ENCODE assay signal across 9 cellular contexts in the genomic region with DNA sequence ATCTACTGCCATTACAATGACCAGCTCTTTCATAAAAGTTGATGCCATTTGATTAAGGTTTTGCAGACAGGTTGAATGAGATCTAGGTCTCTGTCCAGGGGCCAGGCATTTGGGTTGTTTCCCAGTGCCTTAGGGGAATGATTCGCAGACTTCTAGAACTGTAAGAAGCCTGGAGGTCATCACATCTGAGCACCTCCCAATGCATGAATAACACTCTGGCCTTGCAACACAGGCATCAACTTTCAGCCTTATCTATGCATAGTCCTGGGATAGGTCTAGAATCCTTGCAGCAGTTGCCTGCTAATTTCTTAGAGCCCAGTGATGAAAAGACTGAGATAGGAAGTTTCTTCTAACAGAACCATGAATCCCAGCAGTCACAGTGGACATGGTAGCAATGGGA. TPM values are rescaled to one million over a fixed set of nuclear protein-coding genes. Genes with fewer than 3 reads are reported as not detected.
"Had no signal": no experiment of that assay in that cellular context is flagged by ENCODE, and none has a peak within 500 bp of the region (broad histone marks: within the 10 kb centered on the region; RNA-seq: fewer than 3 reads in every experiment).

No MANE protein-coding gene starts in this region.

- H3K36me3 ChIP-seq: HAP-1 had no signal

- ATAC-seq: HCT116, K562 had no signal

- DNase-seq: GOT3, H7, HFFc6, IMR-90, KG1 had no signal

- H3K9me3 ChIP-seq: HAP-1 had no signal

- H3K4me3 ChIP-seq: HAP-1, K562 had no signal

- H3K4me1 ChIP-seq: HAP-1 had no signal

RNA-seq across cellular contexts. Expression of gene KCND3, which starts 44.8 kb away (rescaled TPM):
- total RNA-seq: HT-29, K562 had no signal
- polyA plus RNA-seq: K562 had no signal
